ENCODE assay signal across 15 cellular contexts in genomic region chr12:93404961-93405849, GRCh38. TPM values are rescaled to one million over a fixed set of nuclear protein-coding genes. Genes with fewer than 3 reads are reported as not detected.
DNase-seq lines count a peak whose midpoint lies in the region; TF ChIP-seq lines count a peak whose summit lies in the region.
"Had no signal": no experiment of that assay in that cellular context is flagged by ENCODE, and none has a peak within 500 bp of the region (broad histone marks: within the 10 kb centered on the region; RNA-seq: fewer than 3 reads in every experiment).

No MANE protein-coding gene starts in this region.

- H3K4me3 Mint-ChIP-seq in brain (no peak overlapping the region), progenitor cell of endocrine pancreas (ENCODE audit: low read depth) (no peak overlapping the region)
- H3K4me3 Mint-ChIP-seq: T-helper 1 cell treated with Interleukin-12 subunit alpha and Interleukin-12 subunit beta and Interleukin-4 antibody, amounts not matched to agents 30 μg/mL and 1 μg/mL, for 36 hours had no signal

- no peaks in the 10 kb centered on the region for H3K9me3 Mint-ChIP-seq in brain
- no peaks in the 10 kb centered on the region for H3K9me3 Mint-ChIP-seq in progenitor cell of endocrine pancreas (ENCODE audit: low read depth)
- H3K9me3 Mint-ChIP-seq: T-helper 1 cell treated with Interleukin-12 subunit alpha and Interleukin-12 subunit beta and Interleukin-4 antibody, amounts not matched to agents 30 μg/mL and 1 μg/mL, for 36 hours had no signal

- H3K36me3 Mint-ChIP-seq in brain (peaks cover 61% of the 10 kb centered on the region), progenitor cell of endocrine pancreas (ENCODE audit: insufficient read depth) (peaks cover 19% of the 10 kb centered on the region)

- H3K27ac Mint-ChIP-seq in brain, result peak overlapping the region in 4 of 5 experiments; percentile 33 to 84 (median 51)
- peak overlapping the region; percentile 41 for H3K27ac Mint-ChIP-seq in progenitor cell of endocrine pancreas
- H3K27ac Mint-ChIP-seq: T-helper 1 cell treated with Interleukin-12 subunit alpha and Interleukin-12 subunit beta and Interleukin-4 antibody, amounts not matched to agents 30 μg/mL and 1 μg/mL, for 36 hours had no signal

- H3K27me3 Mint-ChIP-seq in brain (no peaks in the 10 kb centered on the region), progenitor cell of endocrine pancreas (no peaks in the 10 kb centered on the region)

- TF ChIP-seq CTCF in brain (conservative IDR thresholded peaks at IDR 0.05) (no peak), progenitor cell of endocrine pancreas (IDR thresholded peaks at IDR 0.05; ENCODE audit: unreplicated experiment) (no peak)

- H3K4me1 Mint-ChIP-seq in brain (peaks cover 11% of the 10 kb centered on the region), progenitor cell of endocrine pancreas (ENCODE audit: low read depth) (peaks cover 12% of the 10 kb centered on the region)

- peak; percentile 10 for DNase-seq in DMS 273 (lab: John Stamatoyannopoulos, UW; ENCODE audit: unreplicated experiment)
- no peak for DNase-seq in DMS 273 treated with DMSO at 0.1 percent for 48 hours (lab: John Stamatoyannopoulos, UW)
- DNase-seq in NCI-H82 treated with DMSO at 0.1 percent for 48 hours (lab: John Stamatoyannopoulos, UW; ENCODE audit: unreplicated experiment), result peak; percentile 25
- DNase-seq in progenitor cell of endocrine pancreas (ENCODE audit: low spot score, unreplicated experiment), result no peak
- no peak for DNase-seq in NCI-H524 (lab: John Stamatoyannopoulos, UW)
- DNase-seq in NCI-H2227 treated with DMSO at 0.1 percent for 48 hours (lab: John Stamatoyannopoulos, UW), result no peak
- DNase-seq in activated CD4-positive, alpha-beta T cell treated with anti-CD3 and anti-CD28 coated beads for 48 hours, result no peak
- DNase-seq: 8988T; activated CD4-positive, alpha-beta T cell treated with anti-CD3 and anti-CD28 coated beads for 1 hour; dermis blood vessel endothelial cell; esophagus squamous epithelium; GDM1; heart left ventricle had no signal

RNA-seq across cellular contexts. Expression of gene NUDT4, which starts 27.5 kb away (rescaled TPM):
- 82.7 TPM for polyA plus RNA-seq in brain (ENCODE audit: insufficient read depth, low read depth, low replicate concordance)
- total RNA-seq in progenitor cell of endocrine pancreas, result 66.3 and 68.8 TPM in 2 replicates

RNA-seq across cellular contexts. Expression of gene UBE2N, which starts 36.5 kb away (rescaled TPM):
- polyA plus RNA-seq in brain (ENCODE audit: insufficient read depth, low read depth, low replicate concordance), result 98.7 TPM
- 129 TPM in 2 replicates for total RNA-seq in progenitor cell of endocrine pancreas

Comparison
In these comparisons a context has a peak if more than half of its experiments do, and no peak if none do; other contexts are left out.
1. DNase-seq: peak in DMS 273 (single experiment) and NCI-H82 treated with DMSO at 0.1 percent for 48 hours (single experiment); none in DMS 273 treated with DMSO at 0.1 percent for 48 hours (single experiment), progenitor cell of endocrine pancreas (single experiment), NCI-H524 (0 of 2), NCI-H2227 treated with DMSO at 0.1 percent for 48 hours (single experiment) and activated CD4-positive, alpha-beta T cell treated with anti-CD3 and anti-CD28 coated beads for 48 hours (single experiment).